Comparison of ENCODE assay signal across 1 cellular context in the genomic region with DNA sequence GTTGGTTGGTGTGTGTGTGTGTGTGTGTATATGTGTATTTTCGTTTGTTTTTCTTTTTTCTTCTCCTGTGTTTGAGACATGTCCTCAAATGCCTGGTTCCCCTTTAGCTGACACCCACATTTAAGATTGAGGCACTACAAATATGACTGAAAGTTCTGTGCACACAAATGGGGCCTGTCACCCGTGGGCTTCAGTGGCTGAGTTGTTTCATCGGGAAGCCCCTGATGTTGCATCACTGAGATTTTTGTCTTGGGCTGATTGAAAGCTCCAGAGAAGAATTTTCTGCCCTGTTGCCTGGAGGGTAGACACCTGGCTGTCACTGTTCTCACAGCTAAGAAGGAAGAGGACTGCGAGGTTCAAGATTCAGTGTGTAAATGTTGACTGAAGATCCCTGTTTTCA.
TF ChIP-seq lines count a peak whose summit lies in the region.

No MANE protein-coding gene starts in this region.

TF ChIP-seq in GM12878, 131 proteins besides CTCF, POLR2A, EP300 and RAD21 (continued from another document):
- TF ChIP-seq, protein P1, sequence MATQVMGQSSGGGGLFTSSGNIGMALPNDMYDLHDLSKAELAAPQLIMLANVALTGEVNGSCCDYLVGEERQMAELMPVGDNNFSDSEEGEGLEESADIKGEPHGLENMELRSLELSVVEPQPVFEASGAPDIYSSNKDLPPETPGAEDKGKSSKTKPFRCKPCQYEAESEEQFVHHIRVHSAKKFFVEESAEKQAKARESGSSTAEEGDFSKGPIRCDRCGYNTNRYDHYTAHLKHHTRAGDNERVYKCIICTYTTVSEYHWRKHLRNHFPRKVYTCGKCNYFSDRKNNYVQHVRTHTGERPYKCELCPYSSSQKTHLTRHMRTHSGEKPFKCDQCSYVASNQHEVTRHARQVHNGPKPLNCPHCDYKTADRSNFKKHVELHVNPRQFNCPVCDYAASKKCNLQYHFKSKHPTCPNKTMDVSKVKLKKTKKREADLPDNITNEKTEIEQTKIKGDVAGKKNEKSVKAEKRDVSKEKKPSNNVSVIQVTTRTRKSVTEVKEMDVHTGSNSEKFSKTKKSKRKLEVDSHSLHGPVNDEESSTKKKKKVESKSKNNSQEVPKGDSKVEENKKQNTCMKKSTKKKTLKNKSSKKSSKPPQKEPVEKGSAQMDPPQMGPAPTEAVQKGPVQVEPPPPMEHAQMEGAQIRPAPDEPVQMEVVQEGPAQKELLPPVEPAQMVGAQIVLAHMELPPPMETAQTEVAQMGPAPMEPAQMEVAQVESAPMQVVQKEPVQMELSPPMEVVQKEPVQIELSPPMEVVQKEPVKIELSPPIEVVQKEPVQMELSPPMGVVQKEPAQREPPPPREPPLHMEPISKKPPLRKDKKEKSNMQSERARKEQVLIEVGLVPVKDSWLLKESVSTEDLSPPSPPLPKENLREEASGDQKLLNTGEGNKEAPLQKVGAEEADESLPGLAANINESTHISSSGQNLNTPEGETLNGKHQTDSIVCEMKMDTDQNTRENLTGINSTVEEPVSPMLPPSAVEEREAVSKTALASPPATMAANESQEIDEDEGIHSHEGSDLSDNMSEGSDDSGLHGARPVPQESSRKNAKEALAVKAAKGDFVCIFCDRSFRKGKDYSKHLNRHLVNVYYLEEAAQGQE (IDR thresholded peaks at IDR 0.05; ENCODE audit: low read depth, low read length): no peak
- TF ChIP-seq SREBF2 (IDR thresholded peaks at IDR 0.05; ENCODE audit: low read length) (no peak), NR2C1 (IDR thresholded peaks at IDR 0.05) (no peak), NFIC (IDR thresholded peaks at IDR 0.05; ENCODE audit: low read depth, low read length) (peak; percentile 79), IRF4 (IDR thresholded peaks at IDR 0.05; ENCODE audit: low read depth, low read length) (peak; percentile 72)
- TF ChIP-seq, protein P2, sequence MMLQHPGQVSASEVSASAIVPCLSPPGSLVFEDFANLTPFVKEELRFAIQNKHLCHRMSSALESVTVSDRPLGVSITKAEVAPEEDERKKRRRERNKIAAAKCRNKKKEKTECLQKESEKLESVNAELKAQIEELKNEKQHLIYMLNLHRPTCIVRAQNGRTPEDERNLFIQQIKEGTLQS (IDR thresholded peaks at IDR 0.05; ENCODE audit: borderline replicate concordance, extremely low read depth, low read depth, low read length): no peak
